1 cellular context compared by ENCODE assay signal in the genomic region with DNA sequence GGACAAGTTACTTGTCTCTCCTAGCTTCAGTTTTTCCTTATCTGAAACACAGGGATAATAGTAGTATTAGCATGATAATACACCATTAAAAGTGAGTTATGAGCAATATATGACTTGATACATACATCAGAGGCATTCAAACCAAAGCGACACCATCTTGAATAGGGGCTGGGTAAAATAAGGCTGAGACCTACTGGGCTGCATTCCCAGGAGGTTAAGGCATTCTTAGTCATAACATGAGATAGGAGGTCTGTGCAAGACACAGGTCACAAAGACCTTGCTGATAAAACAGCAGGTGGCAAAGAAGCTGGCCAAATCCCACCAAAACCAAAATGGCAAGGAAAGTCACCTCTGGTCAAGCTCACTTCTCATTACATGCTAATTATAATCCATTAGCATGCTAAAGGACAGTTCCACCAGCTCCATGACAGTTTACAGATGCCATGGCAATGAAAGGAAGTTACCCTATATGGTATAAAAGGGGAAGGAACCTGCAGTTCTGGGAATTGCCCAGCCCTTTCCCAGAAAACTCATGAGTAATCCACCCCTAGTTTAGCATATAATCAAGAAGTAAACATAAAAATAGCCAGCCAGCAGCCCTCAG.
TF ChIP-seq lines count a peak whose summit lies in the region.

No MANE protein-coding gene starts in this region.

TF ChIP-seq in K562, 482 proteins besides CTCF, POLR2A, EP300 and RAD21 (continued from another document and continues in another):
- TF ChIP-seq, protein P1, sequence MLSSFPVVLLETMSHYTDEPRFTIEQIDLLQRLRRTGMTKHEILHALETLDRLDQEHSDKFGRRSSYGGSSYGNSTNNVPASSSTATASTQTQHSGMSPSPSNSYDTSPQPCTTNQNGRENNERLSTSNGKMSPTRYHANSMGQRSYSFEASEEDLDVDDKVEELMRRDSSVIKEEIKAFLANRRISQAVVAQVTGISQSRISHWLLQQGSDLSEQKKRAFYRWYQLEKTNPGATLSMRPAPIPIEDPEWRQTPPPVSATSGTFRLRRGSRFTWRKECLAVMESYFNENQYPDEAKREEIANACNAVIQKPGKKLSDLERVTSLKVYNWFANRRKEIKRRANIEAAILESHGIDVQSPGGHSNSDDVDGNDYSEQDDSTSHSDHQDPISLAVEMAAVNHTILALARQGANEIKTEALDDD (IDR thresholded peaks at IDR 0.05), result no peak; the same call in 1 of the 2 replicates
- TF ChIP-seq PRPF4 (IDR thresholded peaks at IDR 0.05; ENCODE audit: insufficient read depth, low read depth, low read length, poor library complexity, severe bottlenecking), result no peak
- TF ChIP-seq, protein P2, sequence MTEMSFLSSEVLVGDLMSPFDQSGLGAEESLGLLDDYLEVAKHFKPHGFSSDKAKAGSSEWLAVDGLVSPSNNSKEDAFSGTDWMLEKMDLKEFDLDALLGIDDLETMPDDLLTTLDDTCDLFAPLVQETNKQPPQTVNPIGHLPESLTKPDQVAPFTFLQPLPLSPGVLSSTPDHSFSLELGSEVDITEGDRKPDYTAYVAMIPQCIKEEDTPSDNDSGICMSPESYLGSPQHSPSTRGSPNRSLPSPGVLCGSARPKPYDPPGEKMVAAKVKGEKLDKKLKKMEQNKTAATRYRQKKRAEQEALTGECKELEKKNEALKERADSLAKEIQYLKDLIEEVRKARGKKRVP (CRISPR knock-in tag; IDR thresholded peaks at IDR 0.05), result peak; percentile 88
- TF ChIP-seq, protein P3, sequence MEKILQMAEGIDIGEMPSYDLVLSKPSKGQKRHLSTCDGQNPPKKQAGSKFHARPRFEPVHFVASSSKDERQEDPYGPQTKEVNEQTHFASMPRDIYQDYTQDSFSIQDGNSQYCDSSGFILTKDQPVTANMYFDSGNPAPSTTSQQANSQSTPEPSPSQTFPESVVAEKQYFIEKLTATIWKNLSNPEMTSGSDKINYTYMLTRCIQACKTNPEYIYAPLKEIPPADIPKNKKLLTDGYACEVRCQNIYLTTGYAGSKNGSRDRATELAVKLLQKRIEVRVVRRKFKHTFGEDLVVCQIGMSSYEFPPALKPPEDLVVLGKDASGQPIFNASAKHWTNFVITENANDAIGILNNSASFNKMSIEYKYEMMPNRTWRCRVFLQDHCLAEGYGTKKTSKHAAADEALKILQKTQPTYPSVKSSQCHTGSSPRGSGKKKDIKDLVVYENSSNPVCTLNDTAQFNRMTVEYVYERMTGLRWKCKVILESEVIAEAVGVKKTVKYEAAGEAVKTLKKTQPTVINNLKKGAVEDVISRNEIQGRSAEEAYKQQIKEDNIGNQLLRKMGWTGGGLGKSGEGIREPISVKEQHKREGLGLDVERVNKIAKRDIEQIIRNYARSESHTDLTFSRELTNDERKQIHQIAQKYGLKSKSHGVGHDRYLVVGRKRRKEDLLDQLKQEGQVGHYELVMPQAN (IDR thresholded peaks at IDR 0.05; ENCODE audit: borderline replicate concordance), result no peak
- no peak for TF ChIP-seq BRCA1 (IDR thresholded peaks at IDR 0.05)
- no peak for TF ChIP-seq BRCA1 (CRISPR knock-in tag; IDR thresholded peaks at IDR 0.05)
- TF ChIP-seq SETDB1 (IDR thresholded peaks at IDR 0.05; ENCODE audit: low read length), result no peak
- 0 out of 2 replicates have a peak, but pooled peaks have one; percentile 21 for TF ChIP-seq NR4A1 (CRISPR knock-in tag; IDR thresholded peaks at IDR 0.05)
- TF ChIP-seq NR4A1 (tag; IDR thresholded peaks at IDR 0.05), result peak; percentile 99
- TF ChIP-seq SMAD1 (IDR thresholded peaks at IDR 0.05; ENCODE audit: low read depth, low read length, partially characterized antibody), result no peak
- TF ChIP-seq, protein P4, sequence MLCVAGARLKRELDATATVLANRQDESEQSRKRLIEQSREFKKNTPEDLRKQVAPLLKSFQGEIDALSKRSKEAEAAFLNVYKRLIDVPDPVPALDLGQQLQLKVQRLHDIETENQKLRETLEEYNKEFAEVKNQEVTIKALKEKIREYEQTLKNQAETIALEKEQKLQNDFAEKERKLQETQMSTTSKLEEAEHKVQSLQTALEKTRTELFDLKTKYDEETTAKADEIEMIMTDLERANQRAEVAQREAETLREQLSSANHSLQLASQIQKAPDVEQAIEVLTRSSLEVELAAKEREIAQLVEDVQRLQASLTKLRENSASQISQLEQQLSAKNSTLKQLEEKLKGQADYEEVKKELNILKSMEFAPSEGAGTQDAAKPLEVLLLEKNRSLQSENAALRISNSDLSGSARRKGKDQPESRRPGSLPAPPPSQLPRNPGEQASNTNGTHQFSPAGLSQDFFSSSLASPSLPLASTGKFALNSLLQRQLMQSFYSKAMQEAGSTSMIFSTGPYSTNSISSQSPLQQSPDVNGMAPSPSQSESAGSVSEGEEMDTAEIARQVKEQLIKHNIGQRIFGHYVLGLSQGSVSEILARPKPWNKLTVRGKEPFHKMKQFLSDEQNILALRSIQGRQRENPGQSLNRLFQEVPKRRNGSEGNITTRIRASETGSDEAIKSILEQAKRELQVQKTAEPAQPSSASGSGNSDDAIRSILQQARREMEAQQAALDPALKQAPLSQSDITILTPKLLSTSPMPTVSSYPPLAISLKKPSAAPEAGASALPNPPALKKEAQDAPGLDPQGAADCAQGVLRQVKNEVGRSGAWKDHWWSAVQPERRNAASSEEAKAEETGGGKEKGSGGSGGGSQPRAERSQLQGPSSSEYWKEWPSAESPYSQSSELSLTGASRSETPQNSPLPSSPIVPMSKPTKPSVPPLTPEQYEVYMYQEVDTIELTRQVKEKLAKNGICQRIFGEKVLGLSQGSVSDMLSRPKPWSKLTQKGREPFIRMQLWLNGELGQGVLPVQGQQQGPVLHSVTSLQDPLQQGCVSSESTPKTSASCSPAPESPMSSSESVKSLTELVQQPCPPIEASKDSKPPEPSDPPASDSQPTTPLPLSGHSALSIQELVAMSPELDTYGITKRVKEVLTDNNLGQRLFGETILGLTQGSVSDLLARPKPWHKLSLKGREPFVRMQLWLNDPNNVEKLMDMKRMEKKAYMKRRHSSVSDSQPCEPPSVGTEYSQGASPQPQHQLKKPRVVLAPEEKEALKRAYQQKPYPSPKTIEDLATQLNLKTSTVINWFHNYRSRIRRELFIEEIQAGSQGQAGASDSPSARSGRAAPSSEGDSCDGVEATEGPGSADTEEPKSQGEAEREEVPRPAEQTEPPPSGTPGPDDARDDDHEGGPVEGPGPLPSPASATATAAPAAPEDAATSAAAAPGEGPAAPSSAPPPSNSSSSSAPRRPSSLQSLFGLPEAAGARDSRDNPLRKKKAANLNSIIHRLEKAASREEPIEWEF (CRISPR knock-in tag; IDR thresholded peaks at IDR 0.05), result peak; percentile 92; the same call in 1 of the 2 replicates
- TF ChIP-seq MCM5 (IDR thresholded peaks at IDR 0.05; ENCODE audit: low read depth), result no peak
- TF ChIP-seq CEBPB (tag; IDR thresholded peaks at IDR 0.05), result no peak
- no peak for TF ChIP-seq ETV6 (IDR thresholded peaks at IDR 0.05; ENCODE audit: borderline replicate concordance in 1 of 2, low read depth in 2 of 2, low read length in 1 of 2)
- no peak for TF ChIP-seq ETV6 (CRISPR knock-in tag; IDR thresholded peaks at IDR 0.05; ENCODE audit: borderline replicate concordance)
- no peak for TF ChIP-seq KDM4B (IDR thresholded peaks at IDR 0.05; ENCODE audit: borderline replicate concordance in 2 of 2, low read depth in 1 of 2)
- TF ChIP-seq ZNF780A (CRISPR knock-in tag; IDR thresholded peaks at IDR 0.05), result no peak
- no peak for TF ChIP-seq NFIX (CRISPR knock-in tag; IDR thresholded peaks at IDR 0.05; ENCODE audit: low read depth)
- TF ChIP-seq GATA2 (CRISPR knock-in tag; IDR thresholded peaks at IDR 0.05), result no peak
- TF ChIP-seq FOXA3 (CRISPR knock-in tag; conservative IDR thresholded peaks at IDR 0.05 in 1 of 2, IDR thresholded peaks at IDR 0.05 in 1 of 2), result no peak
- TF ChIP-seq RBM39 (optimal IDR thresholded peaks at IDR 0.05; ENCODE audit: low read depth, low read length), result no peak
- TF ChIP-seq YY1 (IDR thresholded peaks at IDR 0.05; ENCODE audit: borderline replicate concordance in 1 of 3, control insufficient read depth in 1 of 3, extremely low read depth in 1 of 3, insufficient read depth in 3 of 3, insufficient read length in 1 of 3, insufficient replicate concordance in 2 of 3, low read depth in 1 of 3, low read length in 2 of 3), result no peak
- TF ChIP-seq, protein P5, sequence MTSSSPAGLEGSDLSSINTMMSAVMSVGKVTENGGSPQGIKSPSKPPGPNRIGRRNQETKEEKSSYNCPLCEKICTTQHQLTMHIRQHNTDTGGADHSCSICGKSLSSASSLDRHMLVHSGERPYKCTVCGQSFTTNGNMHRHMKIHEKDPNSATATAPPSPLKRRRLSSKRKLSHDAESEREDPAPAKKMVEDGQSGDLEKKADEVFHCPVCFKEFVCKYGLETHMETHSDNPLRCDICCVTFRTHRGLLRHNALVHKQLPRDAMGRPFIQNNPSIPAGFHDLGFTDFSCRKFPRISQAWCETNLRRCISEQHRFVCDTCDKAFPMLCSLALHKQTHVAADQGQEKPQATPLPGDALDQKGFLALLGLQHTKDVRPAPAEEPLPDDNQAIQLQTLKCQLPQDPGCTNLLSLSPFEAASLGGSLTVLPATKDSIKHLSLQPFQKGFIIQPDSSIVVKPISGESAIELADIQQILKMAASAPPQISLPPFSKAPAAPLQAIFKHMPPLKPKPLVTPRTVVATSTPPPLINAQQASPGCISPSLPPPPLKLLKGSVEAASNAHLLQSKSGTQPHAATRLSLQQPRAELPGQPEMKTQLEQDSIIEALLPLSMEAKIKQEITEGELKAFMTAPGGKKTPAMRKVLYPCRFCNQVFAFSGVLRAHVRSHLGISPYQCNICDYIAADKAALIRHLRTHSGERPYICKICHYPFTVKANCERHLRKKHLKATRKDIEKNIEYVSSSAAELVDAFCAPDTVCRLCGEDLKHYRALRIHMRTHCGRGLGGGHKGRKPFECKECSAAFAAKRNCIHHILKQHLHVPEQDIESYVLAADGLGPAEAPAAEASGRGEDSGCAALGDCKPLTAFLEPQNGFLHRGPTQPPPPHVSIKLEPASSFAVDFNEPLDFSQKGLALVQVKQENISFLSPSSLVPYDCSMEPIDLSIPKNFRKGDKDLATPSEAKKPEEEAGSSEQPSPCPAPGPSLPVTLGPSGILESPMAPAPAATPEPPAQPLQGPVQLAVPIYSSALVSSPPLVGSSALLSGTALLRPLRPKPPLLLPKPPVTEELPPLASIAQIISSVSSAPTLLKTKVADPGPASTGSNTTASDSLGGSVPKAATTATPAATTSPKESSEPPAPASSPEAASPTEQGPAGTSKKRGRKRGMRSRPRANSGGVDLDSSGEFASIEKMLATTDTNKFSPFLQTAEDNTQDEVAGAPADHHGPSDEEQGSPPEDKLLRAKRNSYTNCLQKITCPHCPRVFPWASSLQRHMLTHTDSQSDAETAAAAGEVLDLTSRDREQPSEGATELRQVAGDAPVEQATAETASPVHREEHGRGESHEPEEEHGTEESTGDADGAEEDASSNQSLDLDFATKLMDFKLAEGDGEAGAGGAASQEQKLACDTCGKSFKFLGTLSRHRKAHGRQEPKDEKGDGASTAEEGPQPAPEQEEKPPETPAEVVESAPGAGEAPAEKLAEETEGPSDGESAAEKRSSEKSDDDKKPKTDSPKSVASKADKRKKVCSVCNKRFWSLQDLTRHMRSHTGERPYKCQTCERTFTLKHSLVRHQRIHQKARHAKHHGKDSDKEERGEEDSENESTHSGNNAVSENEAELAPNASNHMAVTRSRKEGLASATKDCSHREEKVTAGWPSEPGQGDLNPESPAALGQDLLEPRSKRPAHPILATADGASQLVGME (CRISPR knock-in tag; IDR thresholded peaks at IDR 0.05), result no peak
- TF ChIP-seq, protein P6, sequence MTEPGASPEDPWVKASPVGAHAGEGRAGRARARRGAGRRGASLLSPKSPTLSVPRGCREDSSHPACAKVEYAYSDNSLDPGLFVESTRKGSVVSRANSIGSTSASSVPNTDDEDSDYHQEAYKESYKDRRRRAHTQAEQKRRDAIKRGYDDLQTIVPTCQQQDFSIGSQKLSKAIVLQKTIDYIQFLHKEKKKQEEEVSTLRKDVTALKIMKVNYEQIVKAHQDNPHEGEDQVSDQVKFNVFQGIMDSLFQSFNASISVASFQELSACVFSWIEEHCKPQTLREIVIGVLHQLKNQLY (CRISPR knock-in tag; conservative IDR thresholded peaks at IDR 0.05), result no peak
- TF ChIP-seq BHLHE40 (IDR thresholded peaks at IDR 0.05; ENCODE audit: low read length), result no peak
- TF ChIP-seq ZNF79 (CRISPR knock-in tag; IDR thresholded peaks at IDR 0.05; ENCODE audit: low read depth), result peak; percentile 83
- TF ChIP-seq, protein P7, sequence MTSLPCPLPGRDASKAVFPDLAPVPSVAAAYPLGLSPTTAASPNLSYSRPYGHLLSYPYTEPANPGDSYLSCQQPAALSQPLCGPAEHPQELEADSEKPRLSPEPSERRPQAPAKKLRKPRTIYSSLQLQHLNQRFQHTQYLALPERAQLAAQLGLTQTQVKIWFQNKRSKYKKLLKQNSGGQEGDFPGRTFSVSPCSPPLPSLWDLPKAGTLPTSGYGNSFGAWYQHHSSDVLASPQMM (CRISPR knock-in tag; IDR thresholded peaks at IDR 0.05), result no peak
- TF ChIP-seq TRIM28 (IDR thresholded peaks at IDR 0.05), result no peak
- TF ChIP-seq, protein P8, sequence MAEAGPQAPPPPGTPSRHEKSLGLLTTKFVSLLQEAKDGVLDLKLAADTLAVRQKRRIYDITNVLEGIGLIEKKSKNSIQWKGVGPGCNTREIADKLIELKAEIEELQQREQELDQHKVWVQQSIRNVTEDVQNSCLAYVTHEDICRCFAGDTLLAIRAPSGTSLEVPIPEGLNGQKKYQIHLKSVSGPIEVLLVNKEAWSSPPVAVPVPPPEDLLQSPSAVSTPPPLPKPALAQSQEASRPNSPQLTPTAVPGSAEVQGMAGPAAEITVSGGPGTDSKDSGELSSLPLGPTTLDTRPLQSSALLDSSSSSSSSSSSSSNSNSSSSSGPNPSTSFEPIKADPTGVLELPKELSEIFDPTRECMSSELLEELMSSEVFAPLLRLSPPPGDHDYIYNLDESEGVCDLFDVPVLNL (CRISPR knock-in tag; IDR thresholded peaks at IDR 0.05; ENCODE audit: low read depth), result no peak
- TF ChIP-seq, protein P9, sequence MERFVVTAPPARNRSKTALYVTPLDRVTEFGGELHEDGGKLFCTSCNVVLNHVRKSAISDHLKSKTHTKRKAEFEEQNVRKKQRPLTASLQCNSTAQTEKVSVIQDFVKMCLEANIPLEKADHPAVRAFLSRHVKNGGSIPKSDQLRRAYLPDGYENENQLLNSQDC (CRISPR knock-in tag; IDR thresholded peaks at IDR 0.05), result no peak
- TF ChIP-seq SMC3 (conservative IDR thresholded peaks at IDR 0.05; ENCODE audit: insufficient read depth, low read depth, low read length), result no peak
- TF ChIP-seq, protein P10, sequence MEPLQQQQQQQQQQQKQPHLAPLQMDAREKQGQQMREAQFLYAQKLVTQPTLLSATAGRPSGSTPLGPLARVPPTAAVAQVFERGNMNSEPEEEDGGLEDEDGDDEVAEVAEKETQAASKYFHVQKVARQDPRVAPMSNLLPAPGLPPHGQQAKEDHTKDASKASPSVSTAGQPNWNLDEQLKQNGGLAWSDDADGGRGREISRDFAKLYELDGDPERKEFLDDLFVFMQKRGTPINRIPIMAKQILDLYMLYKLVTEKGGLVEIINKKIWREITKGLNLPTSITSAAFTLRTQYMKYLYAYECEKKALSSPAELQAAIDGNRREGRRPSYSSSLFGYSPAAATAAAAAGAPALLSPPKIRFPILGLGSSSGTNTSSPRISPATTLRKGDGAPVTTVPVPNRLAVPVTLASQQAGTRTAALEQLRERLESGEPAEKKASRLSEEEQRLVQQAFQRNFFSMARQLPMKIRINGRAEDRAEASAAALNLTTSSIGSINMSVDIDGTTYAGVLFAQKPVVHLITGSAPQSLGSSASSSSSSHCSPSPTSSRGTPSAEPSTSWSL (CRISPR knock-in tag; IDR thresholded peaks at IDR 0.05; ENCODE audit: borderline replicate concordance), result no peak
- no peak for TF ChIP-seq NCOR1 (IDR thresholded peaks at IDR 0.05)
- TF ChIP-seq ARHGAP35 (IDR thresholded peaks at IDR 0.05; ENCODE audit: partially characterized antibody), result no peak
- TF ChIP-seq PHB2 (IDR thresholded peaks at IDR 0.05; ENCODE audit: low read depth), result no peak
